Comparison of ENCODE assay signal across 1 cellular context in the genomic region with DNA sequence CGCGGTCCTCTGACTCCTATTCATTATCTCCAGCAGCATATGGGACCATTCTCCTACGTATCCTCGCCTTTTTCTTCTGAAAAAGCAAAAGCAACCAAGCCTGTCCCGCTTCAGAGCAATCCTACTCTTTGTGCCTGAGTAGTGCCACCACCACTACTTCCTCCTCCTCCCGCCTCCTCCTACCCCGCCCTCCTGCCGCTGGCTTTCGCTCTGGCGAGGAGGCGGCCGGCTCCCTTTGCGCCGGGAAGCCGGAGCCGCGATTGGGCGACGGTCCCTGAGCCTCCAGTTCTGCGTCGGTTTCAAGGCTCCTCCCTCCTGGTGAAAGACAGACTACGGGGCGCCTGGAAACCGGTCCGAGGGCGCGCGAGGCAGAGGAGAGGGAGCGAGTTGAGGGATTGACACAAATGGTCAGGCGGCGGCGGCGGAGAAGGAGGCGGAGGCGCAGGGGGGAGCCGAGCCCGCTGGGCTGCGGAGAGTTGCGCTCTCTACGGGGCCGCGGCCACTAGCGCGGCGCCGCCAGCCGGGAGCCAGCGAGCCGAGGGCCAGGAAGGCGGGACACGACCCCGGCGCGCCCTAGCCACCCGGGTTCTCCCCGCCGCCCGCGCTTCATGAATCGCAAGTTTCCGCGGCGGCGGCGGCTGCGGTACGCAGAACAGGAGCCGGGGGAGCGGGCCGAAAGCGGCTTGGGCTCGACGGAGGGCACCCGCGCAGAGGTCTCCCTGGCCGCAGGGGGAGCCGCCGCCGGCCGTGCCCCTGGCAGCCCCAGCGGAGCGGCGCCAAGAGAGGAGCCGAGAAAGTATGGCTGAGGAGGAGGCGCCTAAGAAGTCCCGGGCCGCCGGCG.
TF ChIP-seq lines count a peak whose summit lies in the region.

FZD1 (plus strand) TSS at position 351 of the 841 bp plus-strand sequence; CDS start at position 799, 448 bp downstream.

TF ChIP-seq in HEK293, 187 proteins besides CTCF, POLR2A, EP300 and RAD21 (continued from another document):
- TF ChIP-seq, protein P1, sequence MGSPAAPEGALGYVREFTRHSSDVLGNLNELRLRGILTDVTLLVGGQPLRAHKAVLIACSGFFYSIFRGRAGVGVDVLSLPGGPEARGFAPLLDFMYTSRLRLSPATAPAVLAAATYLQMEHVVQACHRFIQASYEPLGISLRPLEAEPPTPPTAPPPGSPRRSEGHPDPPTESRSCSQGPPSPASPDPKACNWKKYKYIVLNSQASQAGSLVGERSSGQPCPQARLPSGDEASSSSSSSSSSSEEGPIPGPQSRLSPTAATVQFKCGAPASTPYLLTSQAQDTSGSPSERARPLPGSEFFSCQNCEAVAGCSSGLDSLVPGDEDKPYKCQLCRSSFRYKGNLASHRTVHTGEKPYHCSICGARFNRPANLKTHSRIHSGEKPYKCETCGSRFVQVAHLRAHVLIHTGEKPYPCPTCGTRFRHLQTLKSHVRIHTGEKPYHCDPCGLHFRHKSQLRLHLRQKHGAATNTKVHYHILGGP (tag by site-specific recombination; IDR thresholded peaks at IDR 0.05) = no peak
- TF ChIP-seq KLF10 (tag by site-specific recombination; IDR thresholded peaks at IDR 0.05) = peak; percentile 56; the same call in 1 of the 2 replicates
- TF ChIP-seq GLI4 (tag by site-specific recombination; IDR thresholded peaks at IDR 0.05) = peak; percentile 55; the same call in 1 of the 2 replicates
- TF ChIP-seq ZNF843 (tag by site-specific recombination; IDR thresholded peaks at IDR 0.05) = peak; percentile 85
- TF ChIP-seq BCL11A (tag by site-specific recombination; IDR thresholded peaks at IDR 0.05; ENCODE audit: low read depth) = no peak
- TF ChIP-seq ZNF776 (tag by site-specific recombination; IDR thresholded peaks at IDR 0.05; ENCODE audit: borderline replicate concordance) = no peak
- TF ChIP-seq HOXA7 (CRISPR knock-in tag; IDR thresholded peaks at IDR 0.05; ENCODE audit: borderline replicate concordance) = no peak
- TF ChIP-seq RBAK (tag by site-specific recombination; IDR thresholded peaks at IDR 0.05) = no peak
- TF ChIP-seq, protein P2, sequence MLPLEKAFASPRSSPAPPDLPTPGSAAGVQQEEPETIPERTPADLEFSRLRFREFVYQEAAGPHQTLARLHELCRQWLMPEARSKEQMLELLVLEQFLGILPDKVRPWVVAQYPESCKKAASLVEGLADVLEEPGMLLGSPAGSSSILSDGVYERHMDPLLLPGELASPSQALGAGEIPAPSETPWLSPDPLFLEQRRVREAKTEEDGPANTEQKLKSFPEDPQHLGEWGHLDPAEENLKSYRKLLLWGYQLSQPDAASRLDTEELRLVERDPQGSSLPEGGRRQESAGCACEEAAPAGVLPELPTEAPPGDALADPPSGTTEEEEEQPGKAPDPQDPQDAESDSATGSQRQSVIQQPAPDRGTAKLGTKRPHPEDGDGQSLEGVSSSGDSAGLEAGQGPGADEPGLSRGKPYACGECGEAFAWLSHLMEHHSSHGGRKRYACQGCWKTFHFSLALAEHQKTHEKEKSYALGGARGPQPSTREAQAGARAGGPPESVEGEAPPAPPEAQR (tag by site-specific recombination; IDR thresholded peaks at IDR 0.05) = peak; percentile 89
- 0 out of 2 replicates have a peak, but pooled peaks have one; percentile 39 for TF ChIP-seq ZSCAN23 (tag by site-specific recombination; IDR thresholded peaks at IDR 0.05)
- TF ChIP-seq SP7 (tag by site-specific recombination; IDR thresholded peaks at IDR 0.05) = peak; percentile 93
- no peak for TF ChIP-seq ZNF140 (tag by site-specific recombination; IDR thresholded peaks at IDR 0.05)
